Comparison of ENCODE assay signal across 11 cellular contexts in genomic region chr12:26088999-26089398, GRCh38. TPM values are rescaled to one million over a fixed set of nuclear protein-coding genes. Genes with fewer than 3 reads are reported as not detected.
A peak's percentile ranks its signal among the peaks of the same experiment; 100 is the strongest.
DNase-seq lines count a peak whose midpoint lies in the region; ATAC-seq lines count a peak whose summit lies in the region.
"Had no signal": no experiment of that assay in that cellular context is flagged by ENCODE, and none has a peak within 500 bp of the region (broad histone marks: within the 10 kb centered on the region; RNA-seq: fewer than 3 reads in every experiment).

No MANE protein-coding gene starts in this region.

- ATAC-seq in GM18868 (IDR thresholded peaks at IDR 0.05; ENCODE audit: unreplicated experiment) = peak; percentile 100
- ATAC-seq in GM21619 (IDR thresholded peaks at IDR 0.05; ENCODE audit: unreplicated experiment) = peak; percentile 97
- peak; percentile 99 for ATAC-seq in HG03442 (IDR thresholded peaks at IDR 0.05; ENCODE audit: unreplicated experiment)
- ATAC-seq in right cardiac atrium = no peak
- ATAC-seq: left colon had no signal

- 69% methylated on average over 2 of the region's 2 CpGs for WGBS in right cardiac atrium

- no peaks in the 10 kb centered on the region for H3K36me3 ChIP-seq in H7 (replicated peaks; ENCODE audit: control insufficient read depth, insufficient read depth, low read length)
- H3K36me3 ChIP-seq: SJSA1 had no signal

- peak; percentile 35 for DNase-seq in iris pigment epithelial cell (ENCODE audit: low read depth)
- no peak for DNase-seq in right cardiac atrium
- DNase-seq in H7 = no peak
- no peak for DNase-seq in NCI-H128 (lab: John Stamatoyannopoulos, UW; ENCODE audit: unreplicated experiment)
- DNase-seq in mucosa of gallbladder (ENCODE audit: low spot score) = no peak
- DNase-seq: activated T-cell treated with anti-CD3 and anti-CD28 coated beads, Interleukin-2, amount 50 U/mL, for 24 hours; left colon had no signal

- H3K27ac ChIP-seq in right cardiac atrium (ENCODE audit: low read length) = no peak overlapping the region
- H3K27ac ChIP-seq: SJSA1 had no signal

- intact Hi-C loops in right cardiac atrium (cut with DNase I) = no loop called here

- no peak overlapping the region for H3K4me3 ChIP-seq in right cardiac atrium (ENCODE audit: low read length)
- no peak overlapping the region for H3K4me3 ChIP-seq in H7 (ENCODE audit: insufficient read depth, low read depth, low read length)
- H3K4me3 ChIP-seq: SJSA1 had no signal

- no peaks in the 10 kb centered on the region for H3K4me1 ChIP-seq in right cardiac atrium (ENCODE audit: control insufficient read depth, insufficient read depth, low read length)

- H3K9me3 ChIP-seq in right cardiac atrium (ENCODE audit: control insufficient read depth, low read length) = no peaks in the 10 kb centered on the region
- H3K9me3 ChIP-seq: SJSA1 had no signal

- H3K27me3 ChIP-seq in right cardiac atrium (ENCODE audit: control insufficient read depth, insufficient read depth) (no peaks in the 10 kb centered on the region), H7 (ENCODE audit: control insufficient read depth, insufficient read depth, low read length) (no peaks in the 10 kb centered on the region)
- H3K27me3 ChIP-seq: SJSA1 had no signal

RNA-seq across cellular contexts. Expression of gene BHLHE41, which starts 35.8 kb away (rescaled TPM):
- total RNA-seq in right cardiac atrium (10 to 100 TPM; 10.6 to 47.2 (median 31.2) TPM), mucosa of gallbladder (99.6 TPM)
- 9.1 TPM for polyA plus RNA-seq in right cardiac atrium
- total RNA-seq in H7 (2014; rRNA removed; shearing (Covaris generic)) = 0.14 and 0.33 TPM in 2 replicates

Comparison
In these comparisons a context has a peak if more than half of its experiments do, and no peak if none do; other contexts are left out.
1. ATAC-seq: peak in GM18868 (single experiment), GM21619 (single experiment) and HG03442 (single experiment); none in right cardiac atrium (0 of 2).